Comparison of ENCODE assay signal across 10 cellular contexts in genomic region chr5:23013395-23013994, GRCh38.
DNase-seq lines count a peak whose midpoint lies in the region; ATAC-seq and TF ChIP-seq lines count a peak whose summit lies in the region.
"Had no signal": no experiment of that assay in that cellular context is flagged by ENCODE, and none has a peak within 500 bp of the region (broad histone marks: within the 10 kb centered on the region; RNA-seq: fewer than 3 reads in every experiment).

No MANE protein-coding gene starts in this region.

- intact Hi-C loops in Calu3 (cut with micrococcal nuclease; ENCODE audit: unreplicated experiment) (no loop called here), natural killer cell (cut with micrococcal nuclease) (no loop called here)

- no peak for TF ChIP-seq CTCF in Calu3 (IDR thresholded peaks at IDR 0.05; ENCODE audit: unreplicated experiment)
- TF ChIP-seq CTCF in natural killer cell (IDR thresholded peaks at IDR 0.05), result no peak

- H3K27me3 ChIP-seq in adipocyte (replicated peaks; ENCODE audit: control insufficient read depth, insufficient read depth, low read length), result no peaks in the 10 kb centered on the region
- H3K27me3 ChIP-seq: heart right ventricle had no signal

- BruUV-seq in Calu3 (replicated peaks; lab: Mats Ljungman, UMichigan), result no TSS peak

- H3K36me3 Mint-ChIP-seq in Calu3 (ENCODE audit: insufficient read depth, unreplicated experiment), result peaks cover 5% of the 10 kb centered on the region
- H3K36me3 Mint-ChIP-seq in natural killer cell, result no peaks in the 10 kb centered on the region

- H3K4me1 Mint-ChIP-seq in Calu3 (ENCODE audit: low read depth, unreplicated experiment), result peaks cover 17% of the 10 kb centered on the region
- H3K4me1 Mint-ChIP-seq in natural killer cell, result no peaks in the 10 kb centered on the region

- no peaks in the 10 kb centered on the region for H3K9me3 ChIP-seq in adipocyte (ENCODE audit: control insufficient read depth, low read length)
- H3K9me3 ChIP-seq: heart right ventricle had no signal

- no peaks in the 10 kb centered on the region for H3K36me3 ChIP-seq in adipocyte (ENCODE audit: control insufficient read depth, insufficient read depth, low read length, severe bottlenecking)
- H3K36me3 ChIP-seq: heart right ventricle had no signal

- peak overlapping the region; percentile 90 for H3K4me3 ChIP-seq in adipocyte (ENCODE audit: low read length)

- H3K27ac Mint-ChIP-seq in Calu3 (ENCODE audit: unreplicated experiment), result peak overlapping the region; percentile 76
- H3K27ac Mint-ChIP-seq in natural killer cell, result peak overlapping the region; percentile 11 to 57

- H3K4me3 Mint-ChIP-seq in Calu3 (ENCODE audit: low read depth, unreplicated experiment) (peak overlapping the region; percentile 65), natural killer cell (peak overlapping the region; percentile 85)

- H3K9me3 Mint-ChIP-seq in Calu3 (ENCODE audit: low read depth, unreplicated experiment) (no peaks in the 10 kb centered on the region), natural killer cell (peaks cover 0 to 6% of the 10 kb centered on the region in 2 donors)

- DNase-seq in Calu3, result no peak
- peak; percentile 42 for DNase-seq in NCI-H2081 treated with DMSO at 0.1 percent for 48 hours (lab: John Stamatoyannopoulos, UW)
- DNase-seq in adipocyte (ENCODE audit: low read depth), result no peak
- no peak for DNase-seq in natural killer cell
- no peak for DNase-seq in amniotic stem cell (lab: John Stamatoyannopoulos, UW)
- DNase-seq: activated gamma-delta T cell, heart right ventricle, SIG-M5 had no signal

- no peaks in the 10 kb centered on the region for H3K27me3 Mint-ChIP-seq in Calu3 (ENCODE audit: unreplicated experiment)
- no peaks in the 10 kb centered on the region for H3K27me3 Mint-ChIP-seq in natural killer cell (ENCODE audit: low read depth in 2 of 2)

- peak overlapping the region; percentile 81 for H3K9ac ChIP-seq in adipocyte (ENCODE audit: low read length)

- CTCF ChIA-PET in Calu3 (lab: Charles Lee), result no interaction called here

- no peak for ATAC-seq in natural killer cell
- ATAC-seq in GM19035 (IDR thresholded peaks at IDR 0.05; ENCODE audit: unreplicated experiment), result no peak
- ATAC-seq in GM21786 (IDR thresholded peaks at IDR 0.05; ENCODE audit: unreplicated experiment), result no peak
- ATAC-seq: heart right ventricle had no signal

- peaks cover 8% of the 10 kb centered on the region for H3K4me1 ChIP-seq in adipocyte (ENCODE audit: control insufficient read depth, insufficient read depth, low read length)
- H3K4me1 ChIP-seq: heart right ventricle had no signal
